ENCODE assay signal across 23 cellular contexts in genomic region chr1:198449281-198449680, GRCh38.
DNase-seq lines count a peak whose midpoint lies in the region; ATAC-seq, FAIRE-seq and TF ChIP-seq lines count a peak whose summit lies in the region.
"Had no signal": no experiment of that assay in that cellular context is flagged by ENCODE, and none has a peak within 500 bp of the region (broad histone marks: within the 10 kb centered on the region; RNA-seq: fewer than 3 reads in every experiment).

No MANE protein-coding gene starts in this region.

- H3K4me3 ChIP-seq in PC-3 (ENCODE audit: low read length), result peak overlapping the region; percentile 46; the same call in 1 of the 2 replicates
- no peak overlapping the region for H3K4me3 ChIP-seq in smooth muscle cell
- no peak overlapping the region for H3K4me3 ChIP-seq in CD8-positive, alpha-beta memory T cell (ENCODE audit: low read length)
- no peak overlapping the region for H3K4me3 ChIP-seq in gastroesophageal sphincter
- H3K4me3 ChIP-seq: cardiac muscle cell, coronary artery, psoas muscle, uterus had no signal

- peak; percentile 90 for ATAC-seq in PC-3
- peak; percentile 97 for ATAC-seq in esophagus mucosa
- no peak for ATAC-seq in gastroesophageal sphincter
- ATAC-seq: activated T-cell treated with anti-CD3 and anti-CD28 coated beads, Interleukin-2, amount 50 U/mL, for 72 hours; psoas muscle had no signal

- H3F3A ChIP-seq in PC-3 (ENCODE audit: low read length, unreplicated experiment), result peaks cover 2% of the 10 kb centered on the region
- H3F3A ChIP-seq in smooth muscle cell (ENCODE audit: low read depth), result no peaks in the 10 kb centered on the region

- FAIRE-seq in H54 (lab: Jason Lieb, UNC), result peak; percentile 82

- TF ChIP-seq EP300 in gastroesophageal sphincter (IDR thresholded peaks at IDR 0.05), result no peak

- TF ChIP-seq POLR2A in H54 (IDR thresholded peaks at IDR 0.05; ENCODE audit: low read depth, low read length), result no peak
- no peak for TF ChIP-seq POLR2A in gastroesophageal sphincter (IDR thresholded peaks at IDR 0.05)

- no TSS peak for BruUV-seq in PC-3 (replicated peaks; lab: Mats Ljungman, UMichigan)

- H3K4me1 ChIP-seq in PC-3 (ENCODE audit: insufficient read depth, low read length) (peaks cover 37% of the 10 kb centered on the region), smooth muscle cell (ENCODE audit: low read depth) (no peaks in the 10 kb centered on the region), gastroesophageal sphincter (no peaks in the 10 kb centered on the region)
- H3K4me1 ChIP-seq in CD8-positive, alpha-beta memory T cell (ENCODE audit: insufficient read depth, low read length), result no peaks in the 10 kb centered on the region
- H3K4me1 ChIP-seq: psoas muscle, uterus had no signal

- H3K27me3 Mint-ChIP-seq in CD8-positive, alpha-beta memory T cell, result peaks cover 0 to 4% of the 10 kb centered on the region in 2 donors
- H3K27me3 Mint-ChIP-seq in activated CD4-positive, alpha-beta memory T cell treated with anti-CD3 and anti-CD28 coated beads for 36 hours, result peaks cover 2% of the 10 kb centered on the region

- TF ChIP-seq CTCF in PC-3 (conservative IDR thresholded peaks at IDR 0.05; ENCODE audit: low read depth, low read length) (no peak), smooth muscle cell (IDR thresholded peaks at IDR 0.05; ENCODE audit: borderline replicate concordance, insufficient read depth, poor library complexity, severe bottlenecking) (no peak), gastroesophageal sphincter (IDR thresholded peaks at IDR 0.05) (no peak)

- H3K9me3 ChIP-seq in PC-3 (ENCODE audit: low read length), result no peaks in the 10 kb centered on the region
- H3K9me3 ChIP-seq in smooth muscle cell (replicated peaks; ENCODE audit: low read depth), result no peaks in the 10 kb centered on the region
- no peaks in the 10 kb centered on the region for H3K9me3 ChIP-seq in CD8-positive, alpha-beta memory T cell (ENCODE audit: low read length)
- H3K9me3 ChIP-seq in gastroesophageal sphincter, result no peaks in the 10 kb centered on the region
- H3K9me3 ChIP-seq: psoas muscle, uterus had no signal

- POLR2A ChIA-PET in PC-3 (lab: Charles Lee; ENCODE audit: unreplicated experiment), result no interaction called here
- POLR2A ChIA-PET in CD8-positive, alpha-beta memory T cell (lab: Charles Lee), result no interaction called here
- POLR2A ChIA-PET in activated CD4-positive, alpha-beta memory T cell treated with anti-CD3 and anti-CD28 coated beads for 36 hours (lab: Charles Lee), result no interaction called here

- H3K4me2 ChIP-seq in PC-3 (ENCODE audit: low read length) (peak overlapping the region; percentile 69), smooth muscle cell (no peak overlapping the region)

- no peaks in the 10 kb centered on the region for H3K9me3 Mint-ChIP-seq in CD8-positive, alpha-beta memory T cell
- no peaks in the 10 kb centered on the region for H3K9me3 Mint-ChIP-seq in activated CD4-positive, alpha-beta memory T cell treated with anti-CD3 and anti-CD28 coated beads for 36 hours
- H3K9me3 Mint-ChIP-seq: activated T-cell treated with anti-CD3 and anti-CD28 coated beads, Interleukin-2, amount 50 U/mL, for 72 hours had no signal

- no peaks in the 10 kb centered on the region for H3K36me3 ChIP-seq in PC-3 (ENCODE audit: low read depth, low read length)
- no peaks in the 10 kb centered on the region for H3K36me3 ChIP-seq in smooth muscle cell (ENCODE audit: low read depth)
- H3K36me3 ChIP-seq in CD8-positive, alpha-beta memory T cell (ENCODE audit: insufficient read depth, low read length), result no peaks in the 10 kb centered on the region
- H3K36me3 ChIP-seq in gastroesophageal sphincter, result no peaks in the 10 kb centered on the region
- H3K36me3 ChIP-seq: cardiac muscle cell, uterus had no signal

- intact Hi-C loops in PC-3 (cut with micrococcal nuclease), result loop anchor here (5.0 to 10.0 kb wide), 2 partner anchors 194 to 292 kb away; partner anchors contain the start of gene NEK7
- intact Hi-C loops in activated CD4-positive, alpha-beta memory T cell treated with anti-CD3 and anti-CD28 coated beads for 36 hours (cut with micrococcal nuclease), result no loop called here

- H3K4me3 Mint-ChIP-seq in CD8-positive, alpha-beta memory T cell, result no peak overlapping the region
- H3K4me3 Mint-ChIP-seq in activated CD4-positive, alpha-beta memory T cell treated with anti-CD3 and anti-CD28 coated beads for 36 hours, result no peak overlapping the region
- H3K4me3 Mint-ChIP-seq: activated T-cell treated with anti-CD3 and anti-CD28 coated beads, Interleukin-2, amount 50 U/mL, for 72 hours; naive B cell had no signal

- peaks cover 0 to 6% (median 5%) of the 10 kb centered on the region in 3 donors for H3K4me1 Mint-ChIP-seq in CD8-positive, alpha-beta memory T cell
- peaks cover 3% of the 10 kb centered on the region for H3K4me1 Mint-ChIP-seq in activated CD4-positive, alpha-beta memory T cell treated with anti-CD3 and anti-CD28 coated beads for 36 hours (ENCODE audit: low read depth)
- H3K4me1 Mint-ChIP-seq: naive B cell had no signal

- no peaks in the 10 kb centered on the region for H3K9me2 ChIP-seq in PC-3 (replicated peaks; ENCODE audit: low read length)

- no peaks in the 10 kb centered on the region for H4K20me1 ChIP-seq in PC-3 (ENCODE audit: low read length)
- H4K20me1 ChIP-seq in smooth muscle cell (ENCODE audit: low read depth), result no peaks in the 10 kb centered on the region

- no peak overlapping the region for H2AFZ ChIP-seq in PC-3 (ENCODE audit: low read length)
- no peak overlapping the region for H2AFZ ChIP-seq in smooth muscle cell (ENCODE audit: low read depth)

- H3K27ac ChIP-seq in PC-3 (ENCODE audit: low read length) (peak overlapping the region; percentile 71), smooth muscle cell (ENCODE audit: low read depth) (peak overlapping the region; percentile 6), gastroesophageal sphincter (no peak overlapping the region)
- no peak overlapping the region for H3K27ac ChIP-seq in CD8-positive, alpha-beta memory T cell (ENCODE audit: low read depth, low read length)
- H3K27ac ChIP-seq: cardiac muscle cell, coronary artery, psoas muscle, uterus, VCaP had no signal

- no peaks in the 10 kb centered on the region for H3K79me2 ChIP-seq in PC-3 (ENCODE audit: low read length)
- H3K79me2 ChIP-seq in smooth muscle cell (ENCODE audit: low read depth), result no peaks in the 10 kb centered on the region

- H3K27ac Mint-ChIP-seq in CD8-positive, alpha-beta memory T cell, result peak overlapping the region in 1 of 8 donors; percentile 47
- no peak overlapping the region for H3K27ac Mint-ChIP-seq in activated CD4-positive, alpha-beta memory T cell treated with anti-CD3 and anti-CD28 coated beads for 36 hours
- H3K27ac Mint-ChIP-seq: activated T-cell treated with anti-CD3 and anti-CD28 coated beads, Interleukin-2, amount 50 U/mL, for 72 hours had no signal

- H3K36me3 Mint-ChIP-seq in CD8-positive, alpha-beta memory T cell, result peaks cover 0 to 8% (median 7%) of the 10 kb centered on the region in 3 donors
- no peaks in the 10 kb centered on the region for H3K36me3 Mint-ChIP-seq in activated CD4-positive, alpha-beta memory T cell treated with anti-CD3 and anti-CD28 coated beads for 36 hours
- H3K36me3 Mint-ChIP-seq: naive B cell had no signal

- H3K9ac ChIP-seq in PC-3 (ENCODE audit: low read length) (no peak overlapping the region), smooth muscle cell (ENCODE audit: low read depth) (no peak overlapping the region)

- H3K27me3 ChIP-seq in PC-3 (ENCODE audit: low read length), result no peaks in the 10 kb centered on the region
- H3K27me3 ChIP-seq in smooth muscle cell (ENCODE audit: low read depth), result no peaks in the 10 kb centered on the region
- H3K27me3 ChIP-seq in CD8-positive, alpha-beta memory T cell (ENCODE audit: insufficient read depth, low read length, poor library complexity, severe bottlenecking), result no peaks in the 10 kb centered on the region
- H3K27me3 ChIP-seq in gastroesophageal sphincter, result no peaks in the 10 kb centered on the region
- H3K27me3 ChIP-seq: cardiac muscle cell had no signal

- DNase-seq in H54 (ENCODE audit: insufficient read length, low spot score) (no peak), PC-3 (peak; percentile 65), smooth muscle cell (lab: John Stamatoyannopoulos, UW; ENCODE audit: unreplicated experiment) (no peak), NOMO-1 treated with dmso at 0.1 percent for 144 hours (lab: John Stamatoyannopoulos, UW; ENCODE audit: unreplicated experiment) (no peak)
- DNase-seq in CD8-positive, alpha-beta memory T cell, result no peak
- no peak for DNase-seq in activated CD4-positive, alpha-beta memory T cell treated with anti-CD3 and anti-CD28 coated beads for 36 hours
- DNase-seq: activated CD4-positive, alpha-beta T cell treated with anti-CD3 and anti-CD28 coated beads for 48 hours; activated naive CD4-positive, alpha-beta T cell treated with Interleukin-2 at 50 U/mL for 16 hours; activated T-cell treated with anti-CD3 and anti-CD28 coated beads, Interleukin-2, amount 50 U/mL, for 72 hours; amygdala; C1 segment of cervical spinal cord; glutamatergic neuron; naive B cell; NCI-H2171; NCI-H526 treated with DMSO at 0.1 percent for 48 hours; nucleus accumbens; psoas muscle; uterus had no signal

- CTCF ChIA-PET in PC-3 (lab: Charles Lee), result interaction anchor here (0.5 kb wide), 1 partner anchor 292 kb away, joined by 3 read pairs; no protein-coding TSS in a partner anchor
- CTCF ChIA-PET in CD8-positive, alpha-beta memory T cell (lab: Charles Lee), result no interaction called here
- CTCF ChIA-PET in activated CD4-positive, alpha-beta memory T cell treated with anti-CD3 and anti-CD28 coated beads for 36 hours (lab: Charles Lee), result no interaction called here

Comparison
In these comparisons a context has a peak if more than half of its experiments do, and no peak if none do; other contexts are left out.
1. H3K27ac ChIP-seq: peak in PC-3 (single experiment) and smooth muscle cell (single experiment); none in CD8-positive, alpha-beta memory T cell (single experiment) and gastroesophageal sphincter (0 of 4).